ENCODE assay signal across 1 cellular context in the genomic region with DNA sequence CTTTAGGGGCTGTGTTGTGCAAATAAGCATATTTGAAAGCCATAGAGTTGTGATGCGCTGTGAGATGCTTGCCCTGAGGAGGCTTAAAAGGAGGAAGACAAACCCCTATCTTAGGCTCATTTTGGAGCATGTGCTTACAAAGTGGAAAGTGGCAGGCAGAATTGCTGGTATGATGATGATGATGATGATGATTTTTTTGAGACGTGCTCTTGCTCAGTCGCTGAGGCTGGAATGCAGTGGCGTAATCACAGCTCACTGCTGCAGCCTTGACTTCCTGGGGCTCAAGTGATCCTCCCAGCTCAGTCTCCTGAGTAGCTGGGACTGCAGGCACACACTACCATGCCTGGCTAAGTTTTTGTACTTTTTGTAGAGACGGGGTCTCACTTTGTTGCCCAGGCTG.
TF ChIP-seq lines count a peak whose summit lies in the region.

No MANE protein-coding gene starts in this region.

TF ChIP-seq in HepG2, 621 proteins besides CTCF, POLR2A, EP300 and RAD21 (continued from another document and continues in another):
- TF ChIP-seq ZNF639 (CRISPR knock-in tag; conservative IDR thresholded peaks at IDR 0.05), result no peak
- 0 out of 2 replicates have a peak, but pooled peaks have one; percentile 17 for TF ChIP-seq ATF1 (CRISPR knock-in tag; IDR thresholded peaks at IDR 0.05)
- TF ChIP-seq ZNF17 (CRISPR knock-in tag; IDR thresholded peaks at IDR 0.05), result no peak
- TF ChIP-seq HIVEP1 (CRISPR knock-in tag; IDR thresholded peaks at IDR 0.05), result no peak
- no peak for TF ChIP-seq ZC3H13 (CRISPR knock-in tag; IDR thresholded peaks at IDR 0.05)
- no peak for TF ChIP-seq ZNF780A (CRISPR knock-in tag; IDR thresholded peaks at IDR 0.05)
- TF ChIP-seq CHD2 (IDR thresholded peaks at IDR 0.05; ENCODE audit: low read depth, low read length), result no peak
- no peak for TF ChIP-seq ZNF83 (CRISPR knock-in tag; IDR thresholded peaks at IDR 0.05; ENCODE audit: borderline replicate concordance)
- no peak; the same call in 1 of the 2 replicates for TF ChIP-seq POLR2AphosphoS5 (IDR thresholded peaks at IDR 0.05; ENCODE audit: low read depth, low read length)
- no peak; the same call in 1 of the 2 replicates for TF ChIP-seq PHF20 (CRISPR knock-in tag; IDR thresholded peaks at IDR 0.05)
- TF ChIP-seq NR2F2 (IDR thresholded peaks at IDR 0.05; ENCODE audit: borderline replicate concordance, low read depth), result no peak
- no peak for TF ChIP-seq ZNF446 (CRISPR knock-in tag; IDR thresholded peaks at IDR 0.05)
- TF ChIP-seq ZNF224 (CRISPR knock-in tag; IDR thresholded peaks at IDR 0.05), result no peak
- TF ChIP-seq, protein P1, sequence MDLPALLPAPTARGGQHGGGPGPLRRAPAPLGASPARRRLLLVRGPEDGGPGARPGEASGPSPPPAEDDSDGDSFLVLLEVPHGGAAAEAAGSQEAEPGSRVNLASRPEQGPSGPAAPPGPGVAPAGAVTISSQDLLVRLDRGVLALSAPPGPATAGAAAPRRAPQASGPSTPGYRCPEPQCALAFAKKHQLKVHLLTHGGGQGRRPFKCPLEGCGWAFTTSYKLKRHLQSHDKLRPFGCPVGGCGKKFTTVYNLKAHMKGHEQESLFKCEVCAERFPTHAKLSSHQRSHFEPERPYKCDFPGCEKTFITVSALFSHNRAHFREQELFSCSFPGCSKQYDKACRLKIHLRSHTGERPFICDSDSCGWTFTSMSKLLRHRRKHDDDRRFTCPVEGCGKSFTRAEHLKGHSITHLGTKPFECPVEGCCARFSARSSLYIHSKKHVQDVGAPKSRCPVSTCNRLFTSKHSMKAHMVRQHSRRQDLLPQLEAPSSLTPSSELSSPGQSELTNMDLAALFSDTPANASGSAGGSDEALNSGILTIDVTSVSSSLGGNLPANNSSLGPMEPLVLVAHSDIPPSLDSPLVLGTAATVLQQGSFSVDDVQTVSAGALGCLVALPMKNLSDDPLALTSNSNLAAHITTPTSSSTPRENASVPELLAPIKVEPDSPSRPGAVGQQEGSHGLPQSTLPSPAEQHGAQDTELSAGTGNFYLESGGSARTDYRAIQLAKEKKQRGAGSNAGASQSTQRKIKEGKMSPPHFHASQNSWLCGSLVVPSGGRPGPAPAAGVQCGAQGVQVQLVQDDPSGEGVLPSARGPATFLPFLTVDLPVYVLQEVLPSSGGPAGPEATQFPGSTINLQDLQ (CRISPR knock-in tag; IDR thresholded peaks at IDR 0.05), result no peak
- TF ChIP-seq, protein P2, sequence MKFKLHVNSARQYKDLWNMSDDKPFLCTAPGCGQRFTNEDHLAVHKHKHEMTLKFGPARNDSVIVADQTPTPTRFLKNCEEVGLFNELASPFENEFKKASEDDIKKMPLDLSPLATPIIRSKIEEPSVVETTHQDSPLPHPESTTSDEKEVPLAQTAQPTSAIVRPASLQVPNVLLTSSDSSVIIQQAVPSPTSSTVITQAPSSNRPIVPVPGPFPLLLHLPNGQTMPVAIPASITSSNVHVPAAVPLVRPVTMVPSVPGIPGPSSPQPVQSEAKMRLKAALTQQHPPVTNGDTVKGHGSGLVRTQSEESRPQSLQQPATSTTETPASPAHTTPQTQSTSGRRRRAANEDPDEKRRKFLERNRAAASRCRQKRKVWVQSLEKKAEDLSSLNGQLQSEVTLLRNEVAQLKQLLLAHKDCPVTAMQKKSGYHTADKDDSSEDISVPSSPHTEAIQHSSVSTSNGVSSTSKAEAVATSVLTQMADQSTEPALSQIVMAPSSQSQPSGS (CRISPR knock-in tag; IDR thresholded peaks at IDR 0.05), result peak; percentile 63; the same call in 1 of the 2 replicates
- no peak for TF ChIP-seq MXI1 (IDR thresholded peaks at IDR 0.05; ENCODE audit: borderline replicate concordance, low read depth, low read length)
- no peak for TF ChIP-seq STAT5B (CRISPR knock-in tag; IDR thresholded peaks at IDR 0.05)
- TF ChIP-seq ZNF292 (CRISPR knock-in tag; IDR thresholded peaks at IDR 0.05; ENCODE audit: borderline replicate concordance, low read depth), result peak; percentile 75; the same call in 1 of the 2 replicates
- TF ChIP-seq MAF1 (CRISPR knock-in tag; IDR thresholded peaks at IDR 0.05; ENCODE audit: borderline replicate concordance), result no peak
- TF ChIP-seq ZNF839 (CRISPR knock-in tag; IDR thresholded peaks at IDR 0.05; ENCODE audit: borderline replicate concordance), result no peak
- no peak for TF ChIP-seq FOXA1 (IDR thresholded peaks at IDR 0.05)
- TF ChIP-seq FOXA1 (CRISPR knock-in tag; IDR thresholded peaks at IDR 0.05), result no peak
- TF ChIP-seq, protein P3, sequence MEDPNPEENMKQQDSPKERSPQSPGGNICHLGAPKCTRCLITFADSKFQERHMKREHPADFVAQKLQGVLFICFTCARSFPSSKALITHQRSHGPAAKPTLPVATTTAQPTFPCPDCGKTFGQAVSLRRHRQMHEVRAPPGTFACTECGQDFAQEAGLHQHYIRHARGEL (CRISPR knock-in tag; IDR thresholded peaks at IDR 0.05), result no peak
- TF ChIP-seq ZNF512B (CRISPR knock-in tag; IDR thresholded peaks at IDR 0.05; ENCODE audit: borderline replicate concordance), result no peak
- no peak for TF ChIP-seq ZSCAN21 (CRISPR knock-in tag; IDR thresholded peaks at IDR 0.05; ENCODE audit: borderline replicate concordance)
- 0 out of 2 replicates have a peak, but pooled peaks have one; percentile 19 for TF ChIP-seq REPIN1 (CRISPR knock-in tag; IDR thresholded peaks at IDR 0.05; ENCODE audit: borderline replicate concordance, low read depth)
- TF ChIP-seq TSC22D2 (CRISPR knock-in tag; IDR thresholded peaks at IDR 0.05; ENCODE audit: borderline replicate concordance), result no peak
- no peak for TF ChIP-seq THAP11 (CRISPR knock-in tag; IDR thresholded peaks at IDR 0.05)
- no peak for TF ChIP-seq ZFP82 (CRISPR knock-in tag; IDR thresholded peaks at IDR 0.05; ENCODE audit: borderline replicate concordance)
- TF ChIP-seq, protein P4, sequence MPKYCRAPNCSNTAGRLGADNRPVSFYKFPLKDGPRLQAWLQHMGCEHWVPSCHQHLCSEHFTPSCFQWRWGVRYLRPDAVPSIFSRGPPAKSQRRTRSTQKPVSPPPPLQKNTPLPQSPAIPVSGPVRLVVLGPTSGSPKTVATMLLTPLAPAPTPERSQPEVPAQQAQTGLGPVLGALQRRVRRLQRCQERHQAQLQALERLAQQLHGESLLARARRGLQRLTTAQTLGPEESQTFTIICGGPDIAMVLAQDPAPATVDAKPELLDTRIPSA (CRISPR knock-in tag; IDR thresholded peaks at IDR 0.05; ENCODE audit: borderline replicate concordance), result no peak
- no peak for TF ChIP-seq ZNF570 (CRISPR knock-in tag; IDR thresholded peaks at IDR 0.05; ENCODE audit: borderline replicate concordance)
- TF ChIP-seq KAT8 (CRISPR knock-in tag; IDR thresholded peaks at IDR 0.05), result no peak
- TF ChIP-seq ZNF614 (CRISPR knock-in tag; IDR thresholded peaks at IDR 0.05; ENCODE audit: borderline replicate concordance), result 0 out of 2 replicates have a peak, but pooled peaks have one; percentile 28
- no peak for TF ChIP-seq NONO (IDR thresholded peaks at IDR 0.05)
- no peak for TF ChIP-seq NONO (CRISPR knock-in tag; conservative IDR thresholded peaks at IDR 0.05)
- 0 out of 2 replicates have a peak, but pooled peaks have one; percentile 14 for TF ChIP-seq PITX1 (CRISPR knock-in tag; IDR thresholded peaks at IDR 0.05)
- TF ChIP-seq ZNF124 (CRISPR knock-in tag; IDR thresholded peaks at IDR 0.05), result 0 out of 2 replicates have a peak, but pooled peaks have one; percentile 24
- peak; percentile 59 for TF ChIP-seq KMT2A (CRISPR knock-in tag; IDR thresholded peaks at IDR 0.05)
- 0 out of 2 replicates have a peak, but pooled peaks have one; percentile 45 for TF ChIP-seq ZNF607 (CRISPR knock-in tag; IDR thresholded peaks at IDR 0.05; ENCODE audit: borderline replicate concordance)
- TF ChIP-seq ZNF549 (CRISPR knock-in tag; IDR thresholded peaks at IDR 0.05), result no peak
- TF ChIP-seq, protein P5, sequence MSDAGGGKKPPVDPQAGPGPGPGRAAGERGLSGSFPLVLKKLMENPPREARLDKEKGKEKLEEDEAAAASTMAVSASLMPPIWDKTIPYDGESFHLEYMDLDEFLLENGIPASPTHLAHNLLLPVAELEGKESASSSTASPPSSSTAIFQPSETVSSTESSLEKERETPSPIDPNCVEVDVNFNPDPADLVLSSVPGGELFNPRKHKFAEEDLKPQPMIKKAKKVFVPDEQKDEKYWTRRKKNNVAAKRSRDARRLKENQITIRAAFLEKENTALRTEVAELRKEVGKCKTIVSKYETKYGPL (CRISPR knock-in tag; IDR thresholded peaks at IDR 0.05), result no peak
- TF ChIP-seq RFX5 (IDR thresholded peaks at IDR 0.05; ENCODE audit: low read depth, low read length), result no peak
- TF ChIP-seq PCBP1 (IDR thresholded peaks at IDR 0.05; ENCODE audit: borderline replicate concordance, low read depth, low read length), result no peak
- no peak for TF ChIP-seq MXD1 (CRISPR knock-in tag; IDR thresholded peaks at IDR 0.05)
- 0 out of 2 replicates have a peak, but pooled peaks have one; percentile 30 for TF ChIP-seq MYC (CRISPR knock-in tag; IDR thresholded peaks at IDR 0.05; ENCODE audit: borderline replicate concordance)
- TF ChIP-seq RFXANK (CRISPR knock-in tag; IDR thresholded peaks at IDR 0.05), result no peak
- TF ChIP-seq BHLHE40 (IDR thresholded peaks at IDR 0.05; ENCODE audit: low read length), result no peak
- no peak for TF ChIP-seq ZNF530 (CRISPR knock-in tag; IDR thresholded peaks at IDR 0.05; ENCODE audit: low read depth)
- TF ChIP-seq, protein P6, sequence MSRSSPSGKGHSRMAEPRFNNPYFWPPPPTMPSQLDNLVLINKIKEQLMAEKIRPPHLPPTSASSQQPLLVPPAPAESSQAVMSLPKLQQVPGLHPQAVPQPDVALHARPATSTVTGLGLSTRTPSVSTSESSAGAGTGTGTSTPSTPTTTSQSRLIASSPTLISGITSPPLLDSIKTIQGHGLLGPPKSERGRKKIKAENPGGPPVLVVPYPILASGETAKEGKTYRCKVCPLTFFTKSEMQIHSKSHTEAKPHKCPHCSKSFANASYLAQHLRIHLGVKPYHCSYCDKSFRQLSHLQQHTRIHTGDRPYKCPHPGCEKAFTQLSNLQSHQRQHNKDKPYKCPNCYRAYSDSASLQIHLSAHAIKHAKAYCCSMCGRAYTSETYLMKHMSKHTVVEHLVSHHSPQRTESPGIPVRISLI (CRISPR knock-in tag; IDR thresholded peaks at IDR 0.05; ENCODE audit: borderline replicate concordance), result peak; percentile 49; the same call in 1 of the 2 replicates
- TF ChIP-seq ZNF792 (CRISPR knock-in tag; IDR thresholded peaks at IDR 0.05), result 0 out of 2 replicates have a peak, but pooled peaks have one; percentile 42
- no peak for TF ChIP-seq SETDB1 (CRISPR knock-in tag; IDR thresholded peaks at IDR 0.05; ENCODE audit: borderline replicate concordance)
- TF ChIP-seq MBNL3 (CRISPR knock-in tag; conservative IDR thresholded peaks at IDR 0.05), result no peak
- TF ChIP-seq ZNF691 (CRISPR knock-in tag; IDR thresholded peaks at IDR 0.05; ENCODE audit: borderline replicate concordance, low read depth), result no peak
- 0 out of 2 replicates have a peak, but pooled peaks have one; percentile 21 for TF ChIP-seq SNAPC5 (CRISPR knock-in tag; IDR thresholded peaks at IDR 0.05; ENCODE audit: borderline replicate concordance)
- no peak for TF ChIP-seq ELF4 (CRISPR knock-in tag; IDR thresholded peaks at IDR 0.05; ENCODE audit: borderline replicate concordance)
- TF ChIP-seq ZNF567 (CRISPR knock-in tag; IDR thresholded peaks at IDR 0.05; ENCODE audit: borderline replicate concordance), result no peak
- TF ChIP-seq ZNF138 (CRISPR knock-in tag; IDR thresholded peaks at IDR 0.05; ENCODE audit: low read depth), result no peak
- no peak for TF ChIP-seq ZNF569 (CRISPR knock-in tag; IDR thresholded peaks at IDR 0.05; ENCODE audit: borderline replicate concordance)
- TF ChIP-seq ZNF891 (CRISPR knock-in tag; IDR thresholded peaks at IDR 0.05), result no peak
